ENCODE assay signal across 12 cellular contexts in genomic region chr18:77147418-77147852, GRCh38. TPM values are rescaled to one million over a fixed set of nuclear protein-coding genes. Genes with fewer than 3 reads are reported as not detected.
DNase-seq lines count a peak whose midpoint lies in the region; ATAC-seq and TF ChIP-seq lines count a peak whose summit lies in the region.
"Had no signal": no experiment of that assay in that cellular context is flagged by ENCODE, and none has a peak within 500 bp of the region (broad histone marks: within the 10 kb centered on the region; RNA-seq: fewer than 3 reads in every experiment).

No MANE protein-coding gene starts in this region.

- H3K9me3 ChIP-seq in PC-3 (ENCODE audit: low read length) = no peaks in the 10 kb centered on the region
- peaks cover 6% of the 10 kb centered on the region for H3K9me3 ChIP-seq in upper lobe of right lung

- intact Hi-C loops in PC-3 (cut with micrococcal nuclease) (no loop called here), upper lobe of right lung (cut with DNase I) (no loop called here)

- POLR2A ChIA-PET in PC-3 (lab: Charles Lee; ENCODE audit: unreplicated experiment) = no interaction called here

- H3K4me1 ChIP-seq in PC-3 (ENCODE audit: insufficient read depth, low read length) (peaks cover 9% of the 10 kb centered on the region), upper lobe of right lung (peaks cover 4% of the 10 kb centered on the region)
- H3K4me1 ChIP-seq: transverse colon had no signal

- H3K4me3 Mint-ChIP-seq in central memory CD8-positive, alpha-beta T cell = no peak overlapping the region
- no peak overlapping the region for H3K4me3 Mint-ChIP-seq in type B pancreatic cell
- H3K4me3 Mint-ChIP-seq: nephron progenitor cell had no signal

- H3K9me2 ChIP-seq in PC-3 (replicated peaks; ENCODE audit: low read length) = no peaks in the 10 kb centered on the region

- no peak overlapping the region for H2AFZ ChIP-seq in PC-3 (ENCODE audit: low read length)

- peak; percentile 51; the same call in 1 of the 2 replicates for ATAC-seq in PC-3
- peak; percentile 69 for ATAC-seq in central memory CD8-positive, alpha-beta T cell (replicated peaks; ENCODE audit: extremely low read depth, poor library complexity, severe bottlenecking)
- ATAC-seq in upper lobe of right lung = peak; percentile 70
- no peak for ATAC-seq in HG03196 (IDR thresholded peaks at IDR 0.05; ENCODE audit: unreplicated experiment)
- ATAC-seq in GM19328 (IDR thresholded peaks at IDR 0.05; ENCODE audit: unreplicated experiment) = no peak

- H3K27me3 ChIP-seq in PC-3 (ENCODE audit: low read length) (no peaks in the 10 kb centered on the region), upper lobe of right lung (no peaks in the 10 kb centered on the region)
- H3K27me3 ChIP-seq: transverse colon had no signal

- no peak overlapping the region for H3K4me2 ChIP-seq in PC-3 (ENCODE audit: low read length)

- H3K4me3 ChIP-seq in PC-3 (ENCODE audit: low read length) (no peak overlapping the region), upper lobe of right lung (no peak overlapping the region)
- H3K4me3 ChIP-seq: transverse colon had no signal

- CTCF ChIA-PET in PC-3 (lab: Charles Lee) = no interaction called here

- H3K36me3 ChIP-seq in PC-3 (ENCODE audit: low read depth, low read length) = no peaks in the 10 kb centered on the region
- no peaks in the 10 kb centered on the region for H3K36me3 ChIP-seq in upper lobe of right lung
- H3K36me3 ChIP-seq: transverse colon had no signal

- H3K27me3 Mint-ChIP-seq in central memory CD8-positive, alpha-beta T cell = no peaks in the 10 kb centered on the region
- peaks cover 6% of the 10 kb centered on the region for H3K27me3 Mint-ChIP-seq in type B pancreatic cell

- H4K20me1 ChIP-seq in PC-3 (ENCODE audit: low read length) = no peaks in the 10 kb centered on the region

- H3K4me1 Mint-ChIP-seq in central memory CD8-positive, alpha-beta T cell = peaks cover 44% of the 10 kb centered on the region
- peaks cover 3% of the 10 kb centered on the region for H3K4me1 Mint-ChIP-seq in type B pancreatic cell (ENCODE audit: unreplicated experiment)
- H3K4me1 Mint-ChIP-seq: nephron progenitor cell had no signal

- BruUV-seq in PC-3 (replicated peaks; lab: Mats Ljungman, UMichigan) = no TSS peak

- H3K79me2 ChIP-seq in PC-3 (ENCODE audit: low read length) = no peaks in the 10 kb centered on the region

- H3K9ac ChIP-seq in PC-3 (ENCODE audit: low read length) = no peak overlapping the region

- H3K27ac Mint-ChIP-seq in central memory CD8-positive, alpha-beta T cell (ENCODE audit: low read depth) = peak overlapping the region; percentile 22
- H3K27ac Mint-ChIP-seq in type B pancreatic cell = no peak overlapping the region
- H3K27ac Mint-ChIP-seq: nephron progenitor cell had no signal

- H3K27ac ChIP-seq in PC-3 (ENCODE audit: low read length) (no peak overlapping the region), upper lobe of right lung (no peak overlapping the region)
- H3K27ac ChIP-seq: transverse colon had no signal

- H3F3A ChIP-seq in PC-3 (ENCODE audit: low read length, unreplicated experiment) = no peaks in the 10 kb centered on the region

- no peaks in the 10 kb centered on the region for H3K36me3 Mint-ChIP-seq in central memory CD8-positive, alpha-beta T cell (ENCODE audit: insufficient read depth)
- no peaks in the 10 kb centered on the region for H3K36me3 Mint-ChIP-seq in type B pancreatic cell

- peak; percentile 31 for DNase-seq in stimulated activated CD4-positive, alpha-beta T cell treated with anti-CD3 and anti-CD28 coated beads, Interleukin-2, amount 100 ng/mL, for 4 hours (ENCODE audit: low read depth)
- no peak for DNase-seq in stimulated activated CD4-positive, alpha-beta T cell treated with anti-CD3 and anti-CD28 coated beads, Interleukin-15, amount 100 ng/mL, for 24 hours
- DNase-seq in PC-3 (peak; percentile 35), upper lobe of right lung (peak; percentile 31), type B pancreatic cell (ENCODE audit: extremely low spot score, unreplicated experiment) (no peak)
- no peak for DNase-seq in central memory CD8-positive, alpha-beta T cell (ENCODE audit: low spot score in 2 of 2)
- DNase-seq: hippocampal formation, NCI-H226, nephron progenitor cell, transverse colon had no signal

- TF ChIP-seq CTCF in PC-3 (conservative IDR thresholded peaks at IDR 0.05; ENCODE audit: low read depth, low read length) (no peak), upper lobe of right lung (IDR thresholded peaks at IDR 0.05) (no peak), type B pancreatic cell (conservative IDR thresholded peaks at IDR 0.05) (no peak)

- no peaks in the 10 kb centered on the region for H3K9me3 Mint-ChIP-seq in central memory CD8-positive, alpha-beta T cell
- peaks cover 5% of the 10 kb centered on the region for H3K9me3 Mint-ChIP-seq in type B pancreatic cell

RNA-seq across cellular contexts. Expression of gene MBP, which starts 14.9 kb away (rescaled TPM):
- 34.2 and 47.4 TPM in 2 replicates for total RNA-seq in PC-3 (2014; rRNA removed)
- total RNA-seq in upper lobe of right lung = 78.9 TPM
- 14.5 and 34.0 TPM in 2 replicates for total RNA-seq in type B pancreatic cell (ENCODE audit: low replicate concordance)

Comparison
In these comparisons a context has a peak if more than half of its experiments do, and no peak if none do; other contexts are left out.
1. DNase-seq: peak in stimulated activated CD4-positive, alpha-beta T cell treated with anti-CD3 and anti-CD28 coated beads, Interleukin-2, amount 100 ng/mL, for 4 hours (single experiment), PC-3 (single experiment) and upper lobe of right lung (single experiment); none in stimulated activated CD4-positive, alpha-beta T cell treated with anti-CD3 and anti-CD28 coated beads, Interleukin-15, amount 100 ng/mL, for 24 hours (single experiment), central memory CD8-positive, alpha-beta T cell (0 of 2) and type B pancreatic cell (single experiment).
2. ATAC-seq: peak in PC-3 (single experiment), central memory CD8-positive, alpha-beta T cell (single experiment) and upper lobe of right lung (single experiment); none in HG03196 (single experiment) and GM19328 (single experiment).